ENCODE assay signal across 1 cellular context in genomic region chr9:109122726-109123621, GRCh38.
TF ChIP-seq lines count a peak whose summit lies in the region.

No MANE protein-coding gene starts in this region.

TF ChIP-seq in K562, 482 proteins besides CTCF, POLR2A, EP300 and RAD21 (continued from another document and continues in another):
- TF ChIP-seq PBX2 (CRISPR knock-in tag; IDR thresholded peaks at IDR 0.05; ENCODE audit: low read depth) (no peak; the same call in none of the 2 replicates), PBX2 (tag; conservative IDR thresholded peaks at IDR 0.05; ENCODE audit: low read depth) (peak; percentile 99), MAX (CRISPR knock-in tag; IDR thresholded peaks at IDR 0.05) (no peak), BCOR (IDR thresholded peaks at IDR 0.05) (peak; percentile 57), CREB1 (IDR thresholded peaks at IDR 0.05) (no peak), CREB1 (CRISPR knock-in tag; IDR thresholded peaks at IDR 0.05) (no peak; the same call in 1 of the 2 replicates), POLR2AphosphoS2 (IDR thresholded peaks at IDR 0.05; ENCODE audit: low read length) (no peak), ZSCAN32 (CRISPR knock-in tag; IDR thresholded peaks at IDR 0.05) (no peak), FOXJ2 (tag; IDR thresholded peaks at IDR 0.05) (no peak), DPF2 (IDR thresholded peaks at IDR 0.05) (peak; percentile 97), ZFX (CRISPR knock-in tag; IDR thresholded peaks at IDR 0.05) (no peak), ATF7 (IDR thresholded peaks at IDR 0.05) (peak; percentile 74; the same call in 1 of the 2 replicates), SMARCC2 (IDR thresholded peaks at IDR 0.05; ENCODE audit: low read depth) (peak; percentile 73), SAP30 (IDR thresholded peaks at IDR 0.05; ENCODE audit: borderline replicate concordance, insufficient read depth, low read depth, low read length, poor library complexity, severe bottlenecking) (no peak), ATF6 (CRISPR knock-in tag; IDR thresholded peaks at IDR 0.05) (no peak), ZNF668 (CRISPR knock-in tag; IDR thresholded peaks at IDR 0.05) (no peak), MAZ (CRISPR knock-in tag; conservative IDR thresholded peaks at IDR 0.05 in 1 of 2, IDR thresholded peaks at IDR 0.05 in 1 of 2) (peak in 1 of 2 experiments; percentile 54; a peak in 2 of 4 replicates), EZH2 (IDR thresholded peaks at IDR 0.05; ENCODE audit: borderline replicate concordance, low read depth, low read length) (no peak), RBBP5 (IDR thresholded peaks at IDR 0.05; ENCODE audit: borderline replicate concordance, insufficient read depth, low read length, poor library complexity, severe bottlenecking) (no peak), MCM5 (IDR thresholded peaks at IDR 0.05; ENCODE audit: low read depth) (no peak), U2AF1 (optimal IDR thresholded peaks at IDR 0.05; ENCODE audit: low read depth, low read length) (no peak), TCF7L2 (IDR thresholded peaks at IDR 0.05; ENCODE audit: low read depth, low read length) (no peak), CTBP1 (IDR thresholded peaks at IDR 0.05; ENCODE audit: borderline replicate concordance) (peak; percentile 85), MLX (CRISPR knock-in tag; conservative IDR thresholded peaks at IDR 0.05) (no peak), MCM3 (IDR thresholded peaks at IDR 0.05) (no peak), NKRF (IDR thresholded peaks at IDR 0.05; ENCODE audit: borderline replicate concordance) (0 out of 2 replicates have a peak, but pooled peaks have one; percentile 38), E4F1 (CRISPR knock-in tag; IDR thresholded peaks at IDR 0.05; ENCODE audit: borderline replicate concordance) (no peak), RCOR1 (IDR thresholded peaks at IDR 0.05; ENCODE audit: borderline replicate concordance in 1 of 2, low read depth in 2 of 2, low read length in 2 of 2) (peak; percentile 27 to 97; a peak in 2 of 4 replicates), GABPA (tag; conservative IDR thresholded peaks at IDR 0.05; ENCODE audit: low read depth) (no peak), TRIM25 (IDR thresholded peaks at IDR 0.05; ENCODE audit: borderline replicate concordance) (no peak), ZNF561 (CRISPR knock-in tag; conservative IDR thresholded peaks at IDR 0.05) (no peak), ZNF277 (CRISPR knock-in tag; IDR thresholded peaks at IDR 0.05; ENCODE audit: borderline replicate concordance) (no peak), STAT6 (CRISPR knock-in tag; IDR thresholded peaks at IDR 0.05) (no peak), U2AF2 (optimal IDR thresholded peaks at IDR 0.05; ENCODE audit: low read depth, low read length) (no peak), SIN3B (IDR thresholded peaks at IDR 0.05; ENCODE audit: low read depth) (no peak), ZNF174 (CRISPR knock-in tag; IDR thresholded peaks at IDR 0.05) (no peak), TEAD2 (tag; IDR thresholded peaks at IDR 0.05) (no peak), CREBBP (IDR thresholded peaks at IDR 0.05; ENCODE audit: low read depth, low read length) (no peak), ZNF3 (CRISPR knock-in tag; IDR thresholded peaks at IDR 0.05) (no peak), FOXA1 (IDR thresholded peaks at IDR 0.05; ENCODE audit: borderline replicate concordance) (no peak), HMG20A (CRISPR knock-in tag; conservative IDR thresholded peaks at IDR 0.05) (no peak), ZNF165 (CRISPR knock-in tag; IDR thresholded peaks at IDR 0.05; ENCODE audit: borderline replicate concordance) (no peak), CCNT2 (IDR thresholded peaks at IDR 0.05; ENCODE audit: borderline replicate concordance, extremely low read depth, insufficient read length, low read depth, low read length) (peak; percentile 40), PCBP1 (IDR thresholded peaks at IDR 0.05; ENCODE audit: low read depth, low read length, poor library complexity, severe bottlenecking) (no peak), TAL1 (IDR thresholded peaks at IDR 0.05) (peak; percentile 75), ZBTB26 (CRISPR knock-in tag; IDR thresholded peaks at IDR 0.05) (no peak), ZFP30 (CRISPR knock-in tag; IDR thresholded peaks at IDR 0.05; ENCODE audit: borderline replicate concordance) (no peak), ZNF274 (IDR thresholded peaks at IDR 0.05; ENCODE audit: borderline replicate concordance, low read depth, low read length) (no peak), NCOA1 (IDR thresholded peaks at IDR 0.05; ENCODE audit: low read depth) (peak; percentile 39; the same call in 1 of the 2 replicates), ZNF134 (CRISPR knock-in tag; conservative IDR thresholded peaks at IDR 0.05) (no peak; the same call in 1 of the 2 replicates), FOXJ3 (CRISPR knock-in tag; IDR thresholded peaks at IDR 0.05) (no peak), ATF1 (CRISPR knock-in tag; IDR thresholded peaks at IDR 0.05) (no peak), ATF1 (tag; IDR thresholded peaks at IDR 0.05) (no peak), FOXA3 (CRISPR knock-in tag; conservative IDR thresholded peaks at IDR 0.05 in 1 of 2, IDR thresholded peaks at IDR 0.05 in 1 of 2) (no peak)
